ENCODE assay signal across 8 cellular contexts in the genomic region with DNA sequence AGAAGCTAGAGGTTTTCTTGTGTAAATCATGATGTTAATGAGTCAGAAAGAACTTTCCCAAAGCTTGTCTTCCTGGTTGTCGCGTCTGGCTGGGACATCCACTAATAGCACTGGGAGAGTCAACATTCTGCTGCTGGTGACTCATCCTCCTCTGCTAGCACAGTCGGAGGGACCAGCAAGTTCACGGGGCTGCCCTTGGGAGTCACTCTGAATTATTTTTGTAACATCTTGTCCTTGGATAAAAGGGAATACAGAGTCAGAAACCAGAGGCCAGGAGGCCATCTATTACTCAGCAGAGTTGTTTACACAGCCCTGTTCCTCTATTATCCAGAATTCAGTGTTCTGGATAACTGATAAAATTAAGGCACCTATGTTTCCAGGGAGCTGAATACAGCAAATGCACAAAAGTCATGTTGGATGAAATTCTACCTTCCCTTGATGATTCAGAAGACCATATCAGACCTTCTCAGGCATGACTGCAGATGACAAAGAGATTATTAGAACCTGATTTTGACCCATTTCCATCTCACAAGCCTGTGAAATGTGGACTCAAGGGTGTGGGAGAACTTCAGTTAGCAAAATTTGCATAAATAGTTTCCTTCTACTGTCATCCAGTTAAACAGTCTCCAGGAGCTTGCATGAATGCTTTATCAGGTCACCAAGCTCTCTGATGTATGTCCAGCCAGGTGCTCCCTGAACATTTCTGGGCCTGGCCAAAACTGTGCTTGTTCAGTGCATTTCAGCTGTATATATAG.
DNase-seq lines count a peak whose midpoint lies in the region; ATAC-seq and TF ChIP-seq lines count a peak whose summit lies in the region.

No MANE protein-coding gene starts in this region.

- H3K36me3 ChIP-seq in Peyer's patch = no peaks in the 10 kb centered on the region

- no peak overlapping the region for H3K4me3 ChIP-seq in Peyer's patch

- H3K9me3 ChIP-seq in Peyer's patch = no peaks in the 10 kb centered on the region

- no peak for TF ChIP-seq POLR2A in Peyer's patch (IDR thresholded peaks at IDR 0.05)

- ATAC-seq in GM19452 (IDR thresholded peaks at IDR 0.05; ENCODE audit: unreplicated experiment) (peak; percentile 72), HG03442 (IDR thresholded peaks at IDR 0.05; ENCODE audit: unreplicated experiment) (peak; percentile 59)

- no peak for TF ChIP-seq CTCF in Peyer's patch (IDR thresholded peaks at IDR 0.05)

- H3K4me1 ChIP-seq in Peyer's patch = peaks cover 0 to 47% (median 11%) of the 10 kb centered on the region in 4 donors

- DNase-seq in DMS153 treated with DMSO at 0.1 percent for 48 hours (lab: John Stamatoyannopoulos, UW; ENCODE audit: unreplicated experiment) (peak; percentile 32), Peyer's patch (peak; percentile 31 to 90 (median 70)), cerebellar cortex (ENCODE audit: low spot score) (peak; percentile 42), left kidney (ENCODE audit: low read depth, low spot score) (peak; percentile 62), NCI-H1105 (lab: John Stamatoyannopoulos, UW) (no peak)
- peak; percentile 46 for DNase-seq in stimulated activated CD8-positive, alpha-beta memory T cell treated with anti-CD3 and anti-CD28 coated beads, Interleukin-4, amount 100 ng/mL, for 48 hours

- H3K27me3 ChIP-seq in Peyer's patch = no peaks in the 10 kb centered on the region

- peak overlapping the region; percentile 43 to 84 (median 64) for H3K27ac ChIP-seq in Peyer's patch
